In the genomic region with DNA sequence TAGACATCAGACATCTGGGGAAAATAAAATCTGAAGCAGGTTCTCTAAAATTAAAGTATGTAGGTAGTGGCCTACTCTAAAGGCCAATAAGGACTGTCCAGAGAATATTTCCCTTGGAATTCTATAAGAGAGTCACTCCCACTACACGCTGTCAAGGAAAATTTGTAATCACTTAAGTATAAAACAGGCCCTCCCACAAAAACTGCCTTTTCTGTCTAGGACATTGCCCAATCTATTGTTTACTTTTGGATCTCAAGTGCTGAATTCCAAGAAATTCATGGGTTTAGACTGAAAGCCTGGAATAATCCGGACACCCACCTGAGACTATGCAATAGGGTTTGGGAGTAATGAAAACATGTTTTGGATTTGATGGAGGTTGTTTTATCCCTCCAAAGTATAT, we compare ENCODE assay signal across 23 cellular contexts. TPM values are rescaled to one million over a fixed set of nuclear protein-coding genes. Genes with fewer than 3 reads are reported as not detected.
DNase-seq lines count a peak whose midpoint lies in the region; FAIRE-seq and TF ChIP-seq lines count a peak whose summit lies in the region.
"Had no signal": no experiment of that assay in that cellular context is flagged by ENCODE, and none has a peak within 500 bp of the region (broad histone marks: within the 10 kb centered on the region; RNA-seq: fewer than 3 reads in every experiment).

No MANE protein-coding gene starts in this region.

- DNase-seq in MCF 10A (ENCODE audit: unreplicated experiment) (peak; percentile 70), breast epithelium (ENCODE audit: low spot score in 2 of 2) (no peak), cardiac fibroblast (ENCODE audit: low read depth in 2 of 2) (peak; percentile 43 to 71), keratinocyte (ENCODE audit: low read depth, low spot score) (no peak), GM19238 (ENCODE audit: insufficient read length, low spot score) (no peak), NCI-H1048 (lab: John Stamatoyannopoulos, UW) (no peak), adrenal gland (no peak), NOMO-1 (lab: John Stamatoyannopoulos, UW; ENCODE audit: unreplicated experiment in 2 of 2) (no peak)
- DNase-seq: activated CD8-positive, alpha-beta T cell treated with anti-CD3 and anti-CD28 coated beads, Interleukin-2, amount 10 ng/mL, durations not matched to agents 7 days and 5 days; activated T-cell treated with anti-CD3 and anti-CD28 coated beads, Interleukin-2, amount 50 U/mL, for 48 hours; DMS79; head of caudate nucleus; naive thymus-derived CD4-positive, alpha-beta T cell; NCI-H446; SIG-M5; spleen; T-helper 1 cell had no signal

- TF ChIP-seq CTCF in MCF 10A (IDR thresholded peaks at IDR 0.05; ENCODE audit: unreplicated experiment) (no peak), breast epithelium (IDR thresholded peaks at IDR 0.05) (no peak), cardiac fibroblast (IDR thresholded peaks at IDR 0.05; ENCODE audit: low read depth, low read length) (no peak), keratinocyte (optimal IDR thresholded peaks at IDR 0.05 in 1 of 3, IDR thresholded peaks at IDR 0.05 in 1 of 3, conservative IDR thresholded peaks at IDR 0.05 in 1 of 3; ENCODE audit: extremely low read depth in 1 of 3, insufficient read depth in 2 of 3, low read length in 3 of 3) (no peak), adrenal gland (IDR thresholded peaks at IDR 0.05) (no peak)

- no peaks in the 10 kb centered on the region for H3K27me3 Mint-ChIP-seq in MCF 10A (ENCODE audit: insufficient read depth, unreplicated experiment)
- H3K27me3 Mint-ChIP-seq: activated naive CD8-positive, alpha-beta T cell; dendritic cell treated with granulocyte-macrophage colony-stimulating factor and Interleukin-4, amounts not matched to agents 40 ng/mL and 50 ng/mL, for 4 days; naive thymus-derived CD4-positive, alpha-beta T cell had no signal

- H3K36me3 Mint-ChIP-seq in MCF 10A (ENCODE audit: insufficient read depth, unreplicated experiment), result no peaks in the 10 kb centered on the region
- H3K36me3 Mint-ChIP-seq: activated naive CD8-positive, alpha-beta T cell; brain; naive thymus-derived CD4-positive, alpha-beta T cell had no signal

- TF ChIP-seq POLR2A in breast epithelium (IDR thresholded peaks at IDR 0.05) (no peak), adrenal gland (IDR thresholded peaks at IDR 0.05) (no peak)

- no peak overlapping the region for H3K27ac ChIP-seq in breast epithelium
- H3K27ac ChIP-seq in keratinocyte (ENCODE audit: control insufficient read depth, insufficient read depth, low read length), result peak overlapping the region; percentile 5
- no peak overlapping the region for H3K27ac ChIP-seq in adrenal gland
- H3K27ac ChIP-seq: prostate gland, suprapubic skin had no signal

- no peaks in the 10 kb centered on the region for H3K9me3 ChIP-seq in breast epithelium
- H3K9me3 ChIP-seq in keratinocyte (ENCODE audit: control insufficient read depth, low read depth, low read length), result no peaks in the 10 kb centered on the region
- H3K9me3 ChIP-seq in adrenal gland (replicated peaks in 1 of 3), result no peaks in the 10 kb centered on the region
- H3K9me3 ChIP-seq: prostate gland, spleen, suprapubic skin had no signal

- no peak overlapping the region for H3K4me3 Mint-ChIP-seq in MCF 10A (ENCODE audit: unreplicated experiment)
- H3K4me3 Mint-ChIP-seq: activated CD8-positive, alpha-beta T cell treated with anti-CD3 and anti-CD28 coated beads, Interleukin-2, amount 10 ng/mL, durations not matched to agents 7 days and 5 days; dendritic cell treated with granulocyte-macrophage colony-stimulating factor and Interleukin-4, amounts not matched to agents 40 ng/mL and 50 ng/mL, for 4 days had no signal

- no peak overlapping the region for H2AFZ ChIP-seq in keratinocyte (ENCODE audit: control insufficient read depth, low read length)

- no peaks in the 10 kb centered on the region for H3K9me3 Mint-ChIP-seq in MCF 10A (ENCODE audit: unreplicated experiment)
- H3K9me3 Mint-ChIP-seq: brain; dendritic cell treated with granulocyte-macrophage colony-stimulating factor and Interleukin-4, amounts not matched to agents 40 ng/mL and 50 ng/mL, for 4 days; naive thymus-derived CD4-positive, alpha-beta T cell had no signal

- H3K4me3 ChIP-seq in breast epithelium (no peak overlapping the region), cardiac fibroblast (replicated peaks in 1 of 2; ENCODE audit: low read depth in 2 of 2, low read length in 2 of 2) (no peak overlapping the region), keratinocyte (ENCODE audit: control insufficient read depth in 2 of 3, extremely low read depth in 1 of 3, insufficient read depth in 2 of 3, low read depth in 1 of 3, low read length in 3 of 3) (no peak overlapping the region), adrenal gland (no peak overlapping the region)
- H3K4me3 ChIP-seq: lung, prostate gland, spleen, suprapubic skin had no signal

- H3K27me3 ChIP-seq in breast epithelium, result no peaks in the 10 kb centered on the region
- no peaks in the 10 kb centered on the region for H3K27me3 ChIP-seq in keratinocyte (ENCODE audit: control insufficient read depth, extremely low read depth, insufficient read depth, low read length)
- no peaks in the 10 kb centered on the region for H3K27me3 ChIP-seq in adrenal gland
- H3K27me3 ChIP-seq: spleen, suprapubic skin had no signal

- 66 to 79% (median 74%) methylated on average over 2 of the region's 2 CpGs for WGBS in adrenal gland, 4 donors

- H3K9me1 ChIP-seq in keratinocyte (ENCODE audit: control insufficient read depth, extremely low read depth, insufficient read depth, low read length), result no peaks in the 10 kb centered on the region

- dilution Hi-C loops in keratinocyte (cut with MboI; ENCODE audit: extremely low pct_ligation_motif_present, low sequenced_read_pairs), result no loop called here

- no TSS peak for BruUV-seq in MCF 10A (replicated peaks; lab: Mats Ljungman, UMichigan)

- H3K27ac Mint-ChIP-seq in MCF 10A (ENCODE audit: low read depth, unreplicated experiment), result peak overlapping the region; percentile 94
- H3K27ac Mint-ChIP-seq: activated CD8-positive, alpha-beta T cell treated with anti-CD3 and anti-CD28 coated beads, Interleukin-2, amount 10 ng/mL, durations not matched to agents 7 days and 5 days; activated naive CD8-positive, alpha-beta T cell had no signal

- H3K4me1 Mint-ChIP-seq in MCF 10A (ENCODE audit: insufficient read depth, unreplicated experiment), result peaks cover 51% of the 10 kb centered on the region

- H4K20me1 ChIP-seq in keratinocyte (ENCODE audit: control insufficient read depth, extremely low read depth, insufficient read depth, low read length), result no peaks in the 10 kb centered on the region

- H3K9ac ChIP-seq in keratinocyte (ENCODE audit: control insufficient read depth, extremely low read depth, insufficient read depth, low read length), result no peak overlapping the region

- H3K4me1 ChIP-seq in breast epithelium, result no peaks in the 10 kb centered on the region
- peaks cover 25% of the 10 kb centered on the region for H3K4me1 ChIP-seq in keratinocyte (ENCODE audit: control insufficient read depth, extremely low read depth, insufficient read depth, low read length)
- peaks cover 9 to 30% of the 10 kb centered on the region in 2 donors for H3K4me1 ChIP-seq in adrenal gland (replicated peaks in 1 of 2)
- H3K4me1 ChIP-seq: prostate gland had no signal

- H3K4me2 ChIP-seq in keratinocyte (ENCODE audit: control insufficient read depth, extremely low read depth, insufficient read depth, low read depth, low read length), result no peak overlapping the region

- no peak for FAIRE-seq in keratinocyte (lab: Jason Lieb, UNC)

- peaks cover 23% of the 10 kb centered on the region for H3K79me2 ChIP-seq in keratinocyte (ENCODE audit: control insufficient read depth, insufficient read depth, low read length)

- CTCF ChIA-PET in MCF 10A (lab: Yijun Ruan, JAX), result interaction anchor here (0.5 to 2.5 kb wide), 4 partner anchors 23 to 118 kb away, joined by 3 to 11 read pairs (median 4); no protein-coding TSS in a partner anchor

- H3K36me3 ChIP-seq in breast epithelium, result no peaks in the 10 kb centered on the region
- H3K36me3 ChIP-seq in keratinocyte (ENCODE audit: control insufficient read depth in 2 of 2, extremely low read depth in 1 of 2, insufficient read depth in 2 of 2, low read length in 2 of 2), result no peaks in the 10 kb centered on the region
- no peaks in the 10 kb centered on the region for H3K36me3 ChIP-seq in adrenal gland (replicated peaks in 1 of 2)
- H3K36me3 ChIP-seq: prostate gland, spleen, suprapubic skin had no signal

- POLR2A ChIA-PET in MCF 10A (lab: Yijun Ruan, JAX), result interaction anchor here (0.8 kb wide), 1 partner anchor 380 kb away, joined by 3 read pairs; no protein-coding TSS in a partner anchor

- intact Hi-C loops in MCF 10A (cut with micrococcal nuclease), result no loop called here
- intact Hi-C loops in breast epithelium (cut with DNase I; ENCODE audit: low total_unique reads), result no loop called here
- intact Hi-C loops in adrenal gland (cut with DNase I), result no loop called here

RNA-seq across cellular contexts. Expression of a gene that starts 1.7 kb away (rescaled TPM):
- total RNA-seq in MCF 10A (2022) (17.3 and 18.2 TPM in 2 replicates), breast epithelium (10 to 100 TPM; 21.1 to 30.2 (median 21.9) TPM), adrenal gland (10 to 100 TPM in 7 of 8 donors, 1 to 10 TPM in 1; 6.8 to 21.6 (median 13.8) TPM)
- polyA plus RNA-seq in keratinocyte (5.8 to 8.8 TPM (median 5.9 TPM) in 3 replicates), adrenal gland (10 to 100 TPM in 1 of 3 donors, 1 to 10 TPM in 2; 2.7 to 18.3 (median 3.0) TPM)
- polyA plus RNA-seq in keratinocyte (2011; ENCODE audit: low read depth), result 4.1 TPM
- polyA plus RNA-seq in keratinocyte (2011; cell fraction: cytosol; rRNA removed), result 4.0 and 7.0 TPM in 2 replicates
- 7.5 and 8.6 TPM in 2 replicates for polyA plus RNA-seq in keratinocyte (2011; cell fraction: nucleus; rRNA removed)
- 3.7 and 7.9 TPM in 2 replicates for polyA plus RNA-seq in keratinocyte (2012; ENCODE audit: low replicate concordance)
- polyA minus RNA-seq in keratinocyte, result 1.7 to 20.6 TPM (median 8.5 TPM) in 3 replicates
- polyA minus RNA-seq in keratinocyte (2011; cell fraction: cytosol; rRNA and poly(A)+ RNA removed), result 4.8 TPM
- polyA minus RNA-seq in keratinocyte (2011; cell fraction: nucleus; rRNA and poly(A)+ RNA removed), result 11.3 and 29.3 TPM in 2 replicates

RNA-seq across cellular contexts. Expression of a gene that starts 38.7 kb away (rescaled TPM):
- total RNA-seq in MCF 10A (2022) (10.9 and 12.1 TPM in 2 replicates), breast epithelium (10 to 100 TPM; 20.6 to 34.0 (median 23.6) TPM), adrenal gland (10 to 100 TPM in 5 of 8 donors, 1 to 10 TPM in 3; 4.4 to 19.2 (median 12.0) TPM)
- polyA plus RNA-seq in keratinocyte (1.5 to 2.0 TPM (median 2.0 TPM) in 3 replicates), adrenal gland (1 to 10 TPM; 1.9 to 6.7 (median 4.9) TPM)
- 1.8 TPM for polyA plus RNA-seq in keratinocyte (2011; ENCODE audit: low read depth)
- 1.0 TPM in 2 replicates for polyA plus RNA-seq in keratinocyte (2011; cell fraction: cytosol; rRNA removed)
- polyA plus RNA-seq in keratinocyte (2011; cell fraction: nucleus; rRNA removed), result 2.5 and 3.1 TPM in 2 replicates
- polyA plus RNA-seq in keratinocyte (2012; ENCODE audit: low replicate concordance), result 1.4 and 2.3 TPM in 2 replicates
- polyA minus RNA-seq in keratinocyte, result 5.0 to 7.1 TPM (median 5.1 TPM) in 3 replicates
- 3.1 TPM for polyA minus RNA-seq in keratinocyte (2011; cell fraction: cytosol; rRNA and poly(A)+ RNA removed)
- polyA minus RNA-seq in keratinocyte (2011; cell fraction: nucleus; rRNA and poly(A)+ RNA removed), result 8.7 and 11.6 TPM in 2 replicates

Comparison
In these comparisons a context has a peak if more than half of its experiments do, and no peak if none do; other contexts are left out.
1. DNase-seq: peak in MCF 10A (single experiment) and cardiac fibroblast (2 of 2); none in breast epithelium (0 of 2), keratinocyte (single experiment), GM19238 (single experiment), NCI-H1048 (single experiment), adrenal gland (0 of 7) and NOMO-1 (0 of 2).